Comparison of ENCODE assay signal across 33 cellular contexts in the genomic region with DNA sequence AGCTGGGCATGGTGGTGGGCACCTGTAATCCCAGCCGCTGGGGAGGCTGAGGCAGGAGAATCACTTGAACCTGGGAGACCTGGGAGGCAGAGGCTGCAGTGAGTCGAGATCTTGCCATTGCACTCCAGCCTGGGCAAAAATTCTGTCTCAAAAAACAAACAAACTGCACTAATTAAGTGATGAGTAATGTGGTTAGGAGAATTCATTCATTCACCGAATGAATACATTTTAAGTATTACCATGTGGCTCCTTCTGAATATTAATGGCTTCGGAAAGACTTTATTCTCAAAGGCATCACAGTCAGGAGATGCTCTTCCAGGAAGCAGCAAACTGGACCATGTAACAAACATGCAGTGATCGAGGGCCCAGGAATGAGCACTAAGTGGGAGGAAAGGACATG. TPM values are rescaled to one million over a fixed set of nuclear protein-coding genes. Genes with fewer than 3 reads are reported as not detected.
"Had no signal": no experiment of that assay in that cellular context is flagged by ENCODE, and none has a peak within 500 bp of the region (broad histone marks: within the 10 kb centered on the region; RNA-seq: fewer than 3 reads in every experiment).

No MANE protein-coding gene starts in this region.

- H3K27me3 ChIP-seq: adrenal gland, breast epithelium, MG63, SJSA1 had no signal

- DNase-seq: activated CD4-positive, alpha-beta T cell treated with anti-CD3 and anti-CD28 coated beads for 48 hours; activated CD4-positive, alpha-beta T cell treated with anti-CD3 and anti-CD28 coated beads, Interleukin-2, amount 50 U/mL, for 4 hours; activated CD4-positive, CD25-positive, alpha-beta regulatory T cell treated with anti-CD3 and anti-CD28 coated beads, Interleukin-2, amount 50 U/mL, for 72 hours; activated CD8-positive, alpha-beta memory T cell treated with anti-CD3 and anti-CD28 coated beads, Interleukin-2, amount 50 U/mL, for 48 hours; activated CD8-positive, alpha-beta T cell treated with anti-CD3 and anti-CD28 coated beads, Interleukin-2, amount 10 ng/mL, durations not matched to agents 7 days and 5 days; activated naive CD4-positive, alpha-beta T cell treated with anti-CD3 and anti-CD28 coated beads, Interleukin-2, amount 50 U/mL, for 16 hours; activated naive CD8-positive, alpha-beta T cell treated with anti-CD3 and anti-CD28 coated beads, Interleukin-2, amount 10 ng/mL, durations not matched to agents 7 days and 5 days; activated T-cell treated with anti-CD3 and anti-CD28 coated beads, Interleukin-2, amount 50 U/mL, for 1 hour; adrenal gland; anterior cingulate cortex; caudate nucleus; MG63; MV-4-11; NCI-H1092 treated with DMSO at 0.1 percent for 48 hours; NCI-H1417 treated with DMSO at 0.1 percent for 48 hours; NCI-H1694; NCI-H2029; NCI-H2107; NCI-H2171 treated with DMSO at 0.1 percent for 48 hours; NCI-H226; NCI-H526; NCI-H774; OCI-M1; Right ventricle myocardium superior; SW 1271 had no signal

- H3K36me3 ChIP-seq: adrenal gland, breast epithelium, MG63, SJSA1 had no signal

- H3K4me3 Mint-ChIP-seq: activated CD8-positive, alpha-beta T cell treated with anti-CD3 and anti-CD28 coated beads, Interleukin-2, amount 10 ng/mL, durations not matched to agents 7 days and 5 days; activated naive CD8-positive, alpha-beta T cell treated with anti-CD3 and anti-CD28 coated beads, Interleukin-2, amount 10 ng/mL, durations not matched to agents 7 days and 5 days; WTC11 had no signal

- H3K9me3 Mint-ChIP-seq: WTC11 had no signal

- ATAC-seq: activated CD8-positive, alpha-beta T cell treated with anti-CD3 and anti-CD28 coated beads, Interleukin-2, amount 10 ng/mL, durations not matched to agents 7 days and 5 days; Panc1; SK-N-SH treated with all-trans-retinoic acid at 6 μM for 48 hours; WTC11 had no signal

- H3K4me3 ChIP-seq: adrenal gland, breast epithelium, MG63, SJSA1 had no signal

- H3K27ac Mint-ChIP-seq: activated CD8-positive, alpha-beta T cell treated with anti-CD3 and anti-CD28 coated beads, Interleukin-2, amount 10 ng/mL, durations not matched to agents 7 days and 5 days; activated naive CD8-positive, alpha-beta T cell treated with anti-CD3 and anti-CD28 coated beads, Interleukin-2, amount 10 ng/mL, durations not matched to agents 7 days and 5 days; WTC11 had no signal

- H3K9me3 ChIP-seq: adrenal gland, breast epithelium, MG63, SJSA1 had no signal

- H3K27ac ChIP-seq: adrenal gland, breast epithelium, RWPE1, SJSA1 had no signal

- H3K4me1 ChIP-seq: adrenal gland, breast epithelium had no signal

RNA-seq across cellular contexts. Expression of gene SPTSSB, which starts 23.6 kb away (rescaled TPM):
- total RNA-seq: activated CD8-positive, alpha-beta T cell treated with anti-CD3 and anti-CD28 coated beads, Interleukin-2, amount 10 ng/mL, durations not matched to agents 7 days and 5 days; NCI-H460; Right ventricle myocardium superior; SJSA1; T-helper 1 cell treated with Interleukin-12 subunit alpha and Interleukin-12 subunit beta and Interleukin-4 antibody, amounts not matched to agents 30 ng/mL and 1 ng/mL, for 36 hours had no signal
